29 cellular contexts compared by ENCODE assay signal in the genomic region with DNA sequence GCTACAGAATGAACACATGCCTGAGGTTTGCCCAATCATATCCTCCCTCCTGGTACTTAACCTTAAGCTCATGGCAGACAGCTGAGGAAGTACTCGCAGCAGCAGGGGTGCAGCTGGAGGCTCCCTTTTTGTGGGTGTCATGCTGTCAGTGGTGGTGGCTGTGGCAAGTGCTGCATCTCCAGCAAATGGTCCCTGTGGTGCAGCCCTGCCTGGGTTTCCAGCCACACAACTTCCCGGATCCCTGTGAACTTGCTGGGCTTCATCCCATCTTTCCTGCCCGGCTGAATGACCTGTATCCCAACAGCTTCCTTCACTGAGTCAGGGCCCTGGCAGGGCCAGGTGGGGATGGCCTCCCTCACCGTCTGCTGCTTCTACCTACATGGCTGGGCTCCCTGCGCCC.
"Had no signal": no experiment of that assay in that cellular context is flagged by ENCODE, and none has a peak within 500 bp of the region (broad histone marks: within the 10 kb centered on the region; RNA-seq: fewer than 3 reads in every experiment).

No MANE protein-coding gene starts in this region.

- ATAC-seq: gastroesophageal sphincter; left cardiac atrium; naive thymus-derived CD8-positive, alpha-beta T cell; pancreas; psoas muscle; T-helper 17 cell had no signal

- H3K9me3 ChIP-seq: pancreas, sigmoid colon, testis, transverse colon had no signal

- H3K4me1 ChIP-seq: testis had no signal

- H3K27me3 ChIP-seq: brain microvascular endothelial cell, dorsolateral prefrontal cortex, gastroesophageal sphincter, hepatocyte, pancreas, sigmoid colon, testis, transverse colon had no signal

- H3K36me3 ChIP-seq: pancreas, transverse colon had no signal

- H2AFZ ChIP-seq: hepatocyte had no signal

- DNase-seq: activated CD4-positive, alpha-beta T cell treated with anti-CD3 and anti-CD28 coated beads for 1 hour; activated CD4-positive, alpha-beta T cell treated with anti-CD3 and anti-CD28 coated beads, Interleukin-2, amount 10 ng/mL, durations not matched to agents 7 days and 5 days; activated CD8-positive, alpha-beta memory T cell treated with anti-CD3 and anti-CD28 coated beads, Interleukin-2, amount 50 U/mL, for 4 hours; activated effector memory CD4-positive, alpha-beta T cell treated with anti-CD3 and anti-CD28 coated beads, Interleukin-2, amount 50 U/mL, for 16 hours; activated naive CD4-positive, alpha-beta T cell treated with anti-CD3 and anti-CD28 coated beads, Interleukin-2, amount 10 ng/mL, durations not matched to agents 7 days and 5 days; activated T-cell treated with anti-CD3 and anti-CD28 coated beads, Interleukin-2, amount 50 U/mL, for 1 hour; amniotic stem cell; brain microvascular endothelial cell; effector memory CD4-positive, alpha-beta T cell; erythroblast; left cardiac atrium; mammary epithelial cell; naive thymus-derived CD8-positive, alpha-beta T cell; nucleus accumbens; sigmoid colon; stimulated activated CD4-positive, alpha-beta T cell treated with anti-CD3 and anti-CD28 coated beads, Interleukin-15, amount 100 ng/mL, for 24 hours; stimulated activated CD4-positive, alpha-beta T cell treated with anti-CD3 and anti-CD28 coated beads, Interleukin-2, amount 100 ng/mL, for 24 hours; stimulated activated naive CD4-positive, alpha-beta T cell treated with Interleukin-2 at 50 U/mL for 16 hours; T-helper 17 cell; T1000; testis; transverse colon had no signal

- H3K4me2 ChIP-seq: hepatocyte, smooth muscle cell had no signal

- H3K4me3 ChIP-seq: coronary artery, dorsolateral prefrontal cortex, gastroesophageal sphincter, hepatocyte, pancreas, psoas muscle, sigmoid colon, smooth muscle cell, testis, transverse colon had no signal

- H3K27ac ChIP-seq: brain microvascular endothelial cell, coronary artery, dorsolateral prefrontal cortex, gastroesophageal sphincter, hepatocyte, pancreas, psoas muscle, sigmoid colon, testis, transverse colon had no signal
